Comparison of ENCODE assay signal across 1 cellular context in genomic region chr22:22386602-22387385, GRCh38.
TF ChIP-seq lines count a peak whose summit lies in the region.

No MANE protein-coding gene starts in this region.

TF ChIP-seq in HepG2, 621 proteins besides CTCF, POLR2A, EP300 and RAD21 (continued from another document and continues in another):
- no peak for TF ChIP-seq TERF1 (CRISPR knock-in tag; IDR thresholded peaks at IDR 0.05)
- TF ChIP-seq PHF21A (CRISPR knock-in tag; IDR thresholded peaks at IDR 0.05) = peak; percentile 90
- TF ChIP-seq CSRNP1 (CRISPR knock-in tag; IDR thresholded peaks at IDR 0.05) = no peak
- TF ChIP-seq HOXA3 (CRISPR knock-in tag; IDR thresholded peaks at IDR 0.05) = peak; percentile 75; the same call in 1 of the 2 replicates
- no peak for TF ChIP-seq SMARCC2 (IDR thresholded peaks at IDR 0.05)
- no peak for TF ChIP-seq KLF9 (CRISPR knock-in tag; IDR thresholded peaks at IDR 0.05; ENCODE audit: low read depth)
- TF ChIP-seq FOXA1 (IDR thresholded peaks at IDR 0.05) = peak; percentile 95
- TF ChIP-seq FOXA1 (CRISPR knock-in tag; IDR thresholded peaks at IDR 0.05) = peak; percentile 95
- TF ChIP-seq ZNF503 (CRISPR knock-in tag; IDR thresholded peaks at IDR 0.05) = peak; percentile 86
- peak; percentile 98 for TF ChIP-seq ZSCAN21 (CRISPR knock-in tag; IDR thresholded peaks at IDR 0.05; ENCODE audit: borderline replicate concordance)
- TF ChIP-seq ZNF333 (CRISPR knock-in tag; IDR thresholded peaks at IDR 0.05; ENCODE audit: borderline replicate concordance) = no peak
- TF ChIP-seq EEA1 (CRISPR knock-in tag; IDR thresholded peaks at IDR 0.05; ENCODE audit: borderline replicate concordance) = no peak
- peak; percentile 82 for TF ChIP-seq MEF2D (CRISPR knock-in tag; IDR thresholded peaks at IDR 0.05)
- TF ChIP-seq FOXP1 (IDR thresholded peaks at IDR 0.05) = peak; percentile 89
- peak; percentile 91 for TF ChIP-seq FOXP1 (CRISPR knock-in tag; IDR thresholded peaks at IDR 0.05)
- TF ChIP-seq HOXA9 (CRISPR knock-in tag; IDR thresholded peaks at IDR 0.05; ENCODE audit: borderline replicate concordance) = peak; percentile 59; the same call in 1 of the 2 replicates
- peak; percentile 64; the same call in 1 of the 2 replicates for TF ChIP-seq ZNF264 (CRISPR knock-in tag; IDR thresholded peaks at IDR 0.05)
- TF ChIP-seq CHCHD3 (CRISPR knock-in tag; IDR thresholded peaks at IDR 0.05) = no peak
- TF ChIP-seq ZMAT3 (CRISPR knock-in tag; conservative IDR thresholded peaks at IDR 0.05) = peak; percentile 80; the same call in 1 of the 2 replicates
- peak; percentile 66 for TF ChIP-seq SKI (IDR thresholded peaks at IDR 0.05; ENCODE audit: partially characterized antibody)
- no peak for TF ChIP-seq TCF12 (IDR thresholded peaks at IDR 0.05)
- TF ChIP-seq TCF12 (CRISPR knock-in tag; IDR thresholded peaks at IDR 0.05) = peak; percentile 79
- TF ChIP-seq ZNF331 (CRISPR knock-in tag; IDR thresholded peaks at IDR 0.05) = peak; percentile 53; the same call in 1 of the 2 replicates
- TF ChIP-seq REST (IDR thresholded peaks at IDR 0.05; ENCODE audit: borderline replicate concordance in 1 of 2, low read depth in 1 of 2, low read length in 2 of 2) = 0 out of 4 replicates have a peak, but pooled peaks of 1 of the 2 experiments have one; percentile 19
- no peak for TF ChIP-seq KLF15 (CRISPR knock-in tag; IDR thresholded peaks at IDR 0.05; ENCODE audit: borderline replicate concordance)
- TF ChIP-seq ZSCAN31 (CRISPR knock-in tag; IDR thresholded peaks at IDR 0.05; ENCODE audit: low read depth) = no peak
- no peak for TF ChIP-seq SNRNP70 (IDR thresholded peaks at IDR 0.05; ENCODE audit: low read depth, low read length)
- peak; percentile 24 for TF ChIP-seq HDAC1 (CRISPR knock-in tag; IDR thresholded peaks at IDR 0.05)
- no peak for TF ChIP-seq ZNF12 (CRISPR knock-in tag; IDR thresholded peaks at IDR 0.05)
- no peak for TF ChIP-seq NR0B2 (CRISPR knock-in tag; IDR thresholded peaks at IDR 0.05)
- TF ChIP-seq ARNT2 (CRISPR knock-in tag; IDR thresholded peaks at IDR 0.05; ENCODE audit: low read depth) = 0 out of 2 replicates have a peak, but pooled peaks have one; percentile 50
- TF ChIP-seq JUN (CRISPR knock-in tag; IDR thresholded peaks at IDR 0.05) = peak; percentile 71
- TF ChIP-seq HNF1A (IDR thresholded peaks at IDR 0.05; ENCODE audit: low read depth) = peak; percentile 80
- peak; percentile 85 for TF ChIP-seq HNF1A (CRISPR knock-in tag; IDR thresholded peaks at IDR 0.05; ENCODE audit: borderline replicate concordance)
- no peak for TF ChIP-seq NFATC3 (CRISPR knock-in tag; IDR thresholded peaks at IDR 0.05)
- TF ChIP-seq NBN (conservative IDR thresholded peaks at IDR 0.05) = no peak
- TF ChIP-seq NFKBIZ (CRISPR knock-in tag; IDR thresholded peaks at IDR 0.05) = 0 out of 2 replicates have a peak, but pooled peaks have one; percentile 32
- TF ChIP-seq ZNF224 (CRISPR knock-in tag; IDR thresholded peaks at IDR 0.05) = no peak
- TF ChIP-seq AKNA (CRISPR knock-in tag; IDR thresholded peaks at IDR 0.05; ENCODE audit: borderline replicate concordance) = no peak
- peak; percentile 79 for TF ChIP-seq NR2F2 (IDR thresholded peaks at IDR 0.05; ENCODE audit: borderline replicate concordance, low read depth)
- no peak for TF ChIP-seq ZFP41 (CRISPR knock-in tag; IDR thresholded peaks at IDR 0.05; ENCODE audit: borderline replicate concordance)
- TF ChIP-seq ZGPAT (CRISPR knock-in tag; IDR thresholded peaks at IDR 0.05) = peak; percentile 65
- TF ChIP-seq AGO1 (IDR thresholded peaks at IDR 0.05; ENCODE audit: low read depth, low read length, poor library complexity, severe bottlenecking) = no peak
- no peak for TF ChIP-seq FOSL1 (CRISPR knock-in tag; IDR thresholded peaks at IDR 0.05; ENCODE audit: borderline replicate concordance)
- peak; percentile 99 for TF ChIP-seq PPARG (CRISPR knock-in tag; conservative IDR thresholded peaks at IDR 0.05)
- peak; percentile 96 for TF ChIP-seq MIXL1 (CRISPR knock-in tag; IDR thresholded peaks at IDR 0.05)
